ENCODE assay signal across 18 cellular contexts in the genomic region with DNA sequence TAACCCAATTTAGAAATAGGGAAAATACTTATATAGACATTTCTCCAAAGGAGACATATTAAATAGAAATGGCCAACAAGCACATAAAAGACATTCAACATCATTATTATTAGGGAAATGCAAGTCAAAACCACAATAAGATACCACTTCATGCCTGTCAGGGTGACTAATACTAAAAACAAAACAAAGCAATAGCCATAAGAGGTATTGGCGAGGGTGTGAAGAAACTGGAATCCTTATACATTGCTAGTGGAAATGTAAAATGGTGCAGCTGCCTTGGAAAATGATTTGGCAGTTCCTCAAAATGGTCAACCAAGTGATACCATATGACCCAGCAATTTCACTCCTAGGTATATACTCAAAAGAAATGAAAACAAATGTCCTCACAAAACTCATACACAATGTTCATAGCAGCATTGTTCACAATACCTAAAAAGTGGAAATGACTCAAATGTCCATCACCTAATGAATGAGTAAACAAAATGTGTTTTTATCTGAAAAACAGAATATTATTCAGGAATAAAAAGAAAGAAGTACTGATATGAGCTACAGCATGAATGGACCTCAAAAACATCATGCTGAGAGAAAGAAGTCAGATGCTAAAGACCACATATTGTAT. TPM values are rescaled to one million over a fixed set of nuclear protein-coding genes. Genes with fewer than 3 reads are reported as not detected.
DNase-seq lines count a peak whose midpoint lies in the region; ATAC-seq, FAIRE-seq and TF ChIP-seq lines count a peak whose summit lies in the region.
"Had no signal": no experiment of that assay in that cellular context is flagged by ENCODE, and none has a peak within 500 bp of the region (broad histone marks: within the 10 kb centered on the region; RNA-seq: fewer than 3 reads in every experiment).

No MANE protein-coding gene starts in this region.

- H3K36me3 ChIP-seq in K562 (ENCODE audit: control insufficient read depth, insufficient read depth, low read length) = no peaks in the 10 kb centered on the region
- no peaks in the 10 kb centered on the region for H3K36me3 ChIP-seq in left lung
- H3K36me3 ChIP-seq: prostate gland had no signal

- DNase-seq in Caki2 (ENCODE audit: low read depth) (peak; percentile 45), LHCN-M2 (ENCODE audit: low read depth) (peak; percentile 86), K562 (ENCODE audit: extremely low read depth in 1 of 4, low spot score in 3 of 4) (no peak), iris pigment epithelial cell (ENCODE audit: low read depth) (peak; percentile 88), left lung (no peak), NCI-H345 treated with DMSO at 0.1 percent for 48 hours (lab: John Stamatoyannopoulos, UW; ENCODE audit: unreplicated experiment) (no peak), RPMI8226 (no peak)
- no peak for DNase-seq in stimulated activated CD4-positive, alpha-beta T cell treated with anti-CD3 and anti-CD28 coated beads, Interleukin-4, amount 100 ng/mL, for 24 hours
- DNase-seq: activated CD8-positive, alpha-beta memory T cell treated with anti-CD3 and anti-CD28 coated beads, Interleukin-2, amount 50 U/mL, for 48 hours; activated naive CD8-positive, alpha-beta T cell treated with anti-CD3 and anti-CD28 coated beads for 36 hours; C1 segment of cervical spinal cord; NCI-H1436; NCI-H69; SIG-M5; stimulated activated CD4-positive, alpha-beta T cell treated with anti-CD3 and anti-CD28 coated beads, Interleukin-4, amount 100 ng/mL, for 4 hours; stimulated activated naive CD8-positive, alpha-beta T cell treated with anti-CD3 and anti-CD28 coated beads, Interleukin-15, Interleukin-2, amounts not matched to agents 100 U/mL and 50 U/mL, for 24 hours had no signal

- TF ChIP-seq CTCF in K562 (IDR thresholded peaks at IDR 0.05 in 2 of 3, conservative IDR thresholded peaks at IDR 0.05 in 1 of 3; ENCODE audit: insufficient read depth in 2 of 3, low read depth in 1 of 3, low read length in 3 of 3) (no peak), left lung (IDR thresholded peaks at IDR 0.05) (no peak)

- POLR2A ChIA-PET in K562 (lab: Yijun Ruan, JAX) = no interaction called here

- no peaks in the 10 kb centered on the region for H3K79me2 ChIP-seq in K562 (ENCODE audit: control insufficient read depth, insufficient read depth, low read length)

- H3K4me3 ChIP-seq in K562 = no peak overlapping the region
- no peak overlapping the region for H3K4me3 ChIP-seq in left lung
- H3K4me3 ChIP-seq: prostate gland had no signal

- no peak for TF ChIP-seq POLR2A in K562 (conservative IDR thresholded peaks at IDR 0.05)

- no peaks in the 10 kb centered on the region for H4K20me1 ChIP-seq in K562 (replicated peaks; ENCODE audit: control insufficient read depth, insufficient read depth, low read length)

- no peak overlapping the region for H2AFZ ChIP-seq in K562 (ENCODE audit: low read depth, low read length)

- H3K27me3 ChIP-seq in K562 (ENCODE audit: control insufficient read depth in 2 of 2, insufficient read depth in 2 of 2, low read length in 2 of 2) (no peaks in the 10 kb centered on the region), left lung (no peaks in the 10 kb centered on the region)

- no peak overlapping the region for H3K4me2 ChIP-seq in K562 (ENCODE audit: insufficient read depth, low read length)

- no peaks in the 10 kb centered on the region for H3K9me1 ChIP-seq in K562 (ENCODE audit: control insufficient read depth, insufficient read depth, low read length)

- no TSS peak for BruUV-seq in K562 (replicated peaks; lab: Mats Ljungman, UMichigan)

- no peak overlapping the region for H3K27ac ChIP-seq in K562 (ENCODE audit: extremely low read depth, low read depth, low read length)
- H3K27ac ChIP-seq in left lung = no peak overlapping the region
- H3K27ac ChIP-seq: prostate gland, VCaP had no signal

- ATAC-seq in K562 = no peak
- no peak for ATAC-seq in left lung
- ATAC-seq: stimulated activated naive CD8-positive, alpha-beta T cell treated with anti-CD3 and anti-CD28 coated beads, Interleukin-15, Interleukin-2, amounts not matched to agents 100 U/mL and 50 U/mL, for 24 hours had no signal

- CTCF ChIA-PET in K562 (lab: Yijun Ruan, JAX; ENCODE audit: low intra/inter-chr PET ratio) = no interaction called here

- FAIRE-seq in K562 (lab: Jason Lieb, UNC) = no peak

- H3K9me3 ChIP-seq in K562 (replicated peaks; ENCODE audit: control insufficient read depth, insufficient read depth, low read depth, low read length) = no peaks in the 10 kb centered on the region
- no peaks in the 10 kb centered on the region for H3K9me3 ChIP-seq in left lung
- H3K9me3 ChIP-seq: prostate gland had no signal

- no peaks in the 10 kb centered on the region for H3K4me1 ChIP-seq in K562 (replicated peaks in 1 of 2; ENCODE audit: control insufficient read depth in 2 of 2, insufficient read depth in 2 of 2, low read length in 2 of 2)
- peaks cover 0 to 7% of the 10 kb centered on the region in 2 donors for H3K4me1 ChIP-seq in left lung
- H3K4me1 ChIP-seq: prostate gland had no signal

- TF ChIP-seq EP300 in K562 (IDR thresholded peaks at IDR 0.05; ENCODE audit: low read length) = no peak

- intact Hi-C loops in K562 (cut with micrococcal nuclease) (no loop called here), left lung (cut with DNase I) (no loop called here)

- in situ Hi-C loops in Caki2 (cut with HindIII; ENCODE audit: low pct_unique_long_range_greater_than_20kb, low sequenced_read_pairs) = no loop called here
- in situ Hi-C loops in K562 (cut with MboI) = no loop called here

- no peak for TF ChIP-seq RAD21 in K562 (CRISPR knock-in tag; conservative IDR thresholded peaks at IDR 0.05 in 1 of 2, IDR thresholded peaks at IDR 0.05 in 1 of 2)

- no peak overlapping the region for H3K9ac ChIP-seq in K562 (ENCODE audit: insufficient read depth in 1 of 2, low read depth in 2 of 2, low read length in 2 of 2)

- WGBS in K562 (ENCODE audit: insufficient coverage, low coverage, missing lambda C conversion rate) = 9% methylated on average over 1 of the region's 1 CpG

RNA-seq across cellular contexts. Expression of gene GPR135, which starts 26.9 kb away (rescaled TPM):
- 0.71 TPM in 1 of 2 replicates, not detected in the other for total RNA-seq in Caki2 (2014; rRNA removed; shearing (Covaris generic); ENCODE audit: low replicate concordance)
- total RNA-seq in LHCN-M2 (2014; rRNA removed) = 2.5 and 3.0 TPM in 2 replicates
- polyA plus RNA-seq in LHCN-M2 (2012) = 0.79 TPM
- total RNA-seq in K562 (2011; cell fraction: chromatin; rRNA removed; ENCODE audit: low replicate concordance) = 4.8 and 15.7 TPM in 2 replicates
- 2.8 and 3.4 TPM in 2 replicates for total RNA-seq in K562 (2011; cell fraction: nucleolus; rRNA removed)
- 4.6 and 6.6 TPM in 2 replicates for total RNA-seq in K562 (2011; cell fraction: nucleoplasm; rRNA removed)
- 0.53 and 0.54 TPM in 2 replicates for total RNA-seq in K562 (2014; rRNA removed)
- total RNA-seq in K562 (2014; rRNA removed; fragmentation: Illumina TruSeq; extraction: Trizol) = 1.0 and 1.1 TPM in 2 replicates
- total RNA-seq in K562 (2015; rRNA removed; fragmentation: Illumina TruSeq; extraction: Trizol) = 1.2 and 1.3 TPM in 2 replicates
- 0.98 and 1.2 TPM in 2 replicates for total RNA-seq in K562 (2021)
- 1.0 and 1.2 TPM in 2 replicates for polyA plus RNA-seq in K562 (2011; rRNA removed)
- 0.37 and 0.42 TPM in 2 replicates for polyA plus RNA-seq in K562 (2011; cell fraction: cytosol; rRNA removed)
- 5.2 and 5.5 TPM in 2 replicates for polyA plus RNA-seq in K562 (2011; cell fraction: nucleus; rRNA removed)
- polyA plus RNA-seq in K562 (2012) = 0.52 and 0.82 TPM in 2 replicates
- 0.60 and 0.82 TPM in 2 replicates for polyA plus RNA-seq in K562 (2014; fragmentation: Illumina TruSeq; extraction: Trizol)
- under 1 TPM; 0.06 to 0.10 TPM for polyA plus RNA-seq in K562 (2014; fragmentation: Nextera tagmentation; extraction: Ambion mirVana)
- 1.6 and 1.7 TPM in 2 replicates for polyA plus RNA-seq in K562 (2014; rRNA removed)
- polyA minus RNA-seq in K562 (2011; rRNA and poly(A)+ RNA removed) = 1.2 and 2.8 TPM in 2 replicates
- 0.29 and 0.73 TPM in 2 replicates for polyA minus RNA-seq in K562 (2011; cell fraction: cytosol; rRNA and poly(A)+ RNA removed)
- polyA minus RNA-seq in K562 (2011; cell fraction: nucleus; rRNA and poly(A)+ RNA removed) = 5.8 and 9.2 TPM in 2 replicates
- 1 to 10 TPM; 1.7 to 2.6 TPM for total RNA-seq in left lung

RNA-seq across cellular contexts. Expression of gene L3HYPDH, which starts 46.0 kb away (rescaled TPM):
- 42.2 and 60.6 TPM in 2 replicates for total RNA-seq in Caki2 (2014; rRNA removed; shearing (Covaris generic); ENCODE audit: low replicate concordance)
- total RNA-seq in LHCN-M2 (2014; rRNA removed) (39.6 and 41.6 TPM in 2 replicates), K562 (2014; rRNA removed) (17.8 and 22.9 TPM in 2 replicates), K562 (2014; rRNA removed; fragmentation: Illumina TruSeq; extraction: Trizol) (14.3 and 16.0 TPM in 2 replicates), K562 (2015; rRNA removed; fragmentation: Illumina TruSeq; extraction: Trizol) (18.1 and 19.3 TPM in 2 replicates), K562 (2021) (19.0 and 20.6 TPM in 2 replicates), left lung (10 to 100 TPM; 15.8 to 21.2 TPM)
- polyA plus RNA-seq in LHCN-M2 (2012) = 16.0 TPM
- 50.0 and 99.2 TPM in 2 replicates for total RNA-seq in K562 (2011; cell fraction: chromatin; rRNA removed; ENCODE audit: low replicate concordance)
- total RNA-seq in K562 (2011; cell fraction: nucleolus; rRNA removed) = 40.7 and 43.4 TPM in 2 replicates
- total RNA-seq in K562 (2011; cell fraction: nucleoplasm; rRNA removed) = 49.0 and 65.7 TPM in 2 replicates
- polyA plus RNA-seq in K562 (2011; rRNA removed) (31.3 and 36.5 TPM in 2 replicates), K562 (2014; fragmentation: Illumina TruSeq; extraction: Trizol) (11.3 and 12.8 TPM in 2 replicates), K562 (2014; fragmentation: Nextera tagmentation; extraction: Ambion mirVana) (10 to 100 TPM; 17.2 to 19.7 TPM), K562 (2014; rRNA removed) (28.2 and 33.0 TPM in 2 replicates)
- polyA plus RNA-seq in K562 (2011; cell fraction: cytosol; rRNA removed) = 12.0 and 20.0 TPM in 2 replicates
- 82.1 and 111 TPM in 2 replicates for polyA plus RNA-seq in K562 (2011; cell fraction: nucleus; rRNA removed)
- 15.0 and 15.4 TPM in 2 replicates for polyA plus RNA-seq in K562 (2012)
- 22.8 and 30.6 TPM in 2 replicates for polyA minus RNA-seq in K562 (2011; rRNA and poly(A)+ RNA removed)
- polyA minus RNA-seq in K562 (2011; cell fraction: cytosol; rRNA and poly(A)+ RNA removed) = 11.7 and 15.4 TPM in 2 replicates
- polyA minus RNA-seq in K562 (2011; cell fraction: nucleus; rRNA and poly(A)+ RNA removed) = 72.6 and 116 TPM in 2 replicates

RNA-seq across cellular contexts. Expression of gene JKAMP, which starts 46.1 kb away (rescaled TPM):
- 64.1 and 119 TPM in 2 replicates for total RNA-seq in Caki2 (2014; rRNA removed; shearing (Covaris generic); ENCODE audit: low replicate concordance)
- total RNA-seq in LHCN-M2 (2014; rRNA removed) (120 and 141 TPM in 2 replicates), K562 (2014; rRNA removed) (19.7 and 24.9 TPM in 2 replicates), K562 (2014; rRNA removed; fragmentation: Illumina TruSeq; extraction: Trizol) (33.8 and 37.8 TPM in 2 replicates), K562 (2015; rRNA removed; fragmentation: Illumina TruSeq; extraction: Trizol) (26.9 and 30.3 TPM in 2 replicates), K562 (2021) (19.3 and 21.2 TPM in 2 replicates), left lung (10 to 100 TPM; 41.6 to 53.3 TPM)
- 45.2 TPM for polyA plus RNA-seq in LHCN-M2 (2012)
- 51.4 and 97.8 TPM in 2 replicates for total RNA-seq in K562 (2011; cell fraction: chromatin; rRNA removed; ENCODE audit: low replicate concordance)
- total RNA-seq in K562 (2011; cell fraction: nucleolus; rRNA removed) = 38.9 and 48.3 TPM in 2 replicates
- total RNA-seq in K562 (2011; cell fraction: nucleoplasm; rRNA removed) = 73.9 and 83.6 TPM in 2 replicates
- polyA plus RNA-seq in K562 (2011; rRNA removed) (78.9 and 90.2 TPM in 2 replicates), K562 (2014; fragmentation: Illumina TruSeq; extraction: Trizol) (34.1 and 42.6 TPM in 2 replicates), K562 (2014; fragmentation: Nextera tagmentation; extraction: Ambion mirVana) (100 to 1,000 TPM; 114 to 119 TPM), K562 (2014; rRNA removed) (26.2 and 38.5 TPM in 2 replicates)
- polyA plus RNA-seq in K562 (2011; cell fraction: cytosol; rRNA removed) = 61.5 and 93.3 TPM in 2 replicates
- 73.3 and 78.6 TPM in 2 replicates for polyA plus RNA-seq in K562 (2011; cell fraction: nucleus; rRNA removed)
- polyA plus RNA-seq in K562 (2012) = 19.8 and 22.3 TPM in 2 replicates
- 64.5 and 71.5 TPM in 2 replicates for polyA minus RNA-seq in K562 (2011; rRNA and poly(A)+ RNA removed)
- 19.7 and 20.2 TPM in 2 replicates for polyA minus RNA-seq in K562 (2011; cell fraction: cytosol; rRNA and poly(A)+ RNA removed)
- 31.1 and 43.5 TPM in 2 replicates for polyA minus RNA-seq in K562 (2011; cell fraction: nucleus; rRNA and poly(A)+ RNA removed)

Comparison
In these comparisons a context has a peak if more than half of its experiments do, and no peak if none do; other contexts are left out.
1. DNase-seq: peak in Caki2 (single experiment), LHCN-M2 (single experiment) and iris pigment epithelial cell (single experiment); none in K562 (0 of 4), left lung (0 of 2), stimulated activated CD4-positive, alpha-beta T cell treated with anti-CD3 and anti-CD28 coated beads, Interleukin-4, amount 100 ng/mL, for 24 hours (single experiment), NCI-H345 treated with DMSO at 0.1 percent for 48 hours (single experiment) and RPMI8226 (single experiment).